8 cellular contexts compared by ENCODE assay signal in genomic region chr17:21402166-21402571, GRCh38. TPM values are rescaled to one million over a fixed set of nuclear protein-coding genes. Genes with fewer than 3 reads are reported as not detected.
DNase-seq lines count a peak whose midpoint lies in the region; FAIRE-seq and TF ChIP-seq lines count a peak whose summit lies in the region.
"Not testable (repeated sequence)": the region's sequence is repeated elsewhere in the genome, so short reads cannot be mapped to it uniquely, and the experiment has no call there.

No MANE protein-coding gene starts in this region.

- H3K36me3 ChIP-seq in SK-N-MC (ENCODE audit: insufficient read depth, low read length) = not testable (repeated sequence)

- TF ChIP-seq CTCF in chondrocyte (IDR thresholded peaks at IDR 0.05) = not testable (repeated sequence)

- H3K9ac ChIP-seq in SK-N-MC (ENCODE audit: insufficient read length) = not testable (repeated sequence)

- DNase-seq in COLO829 (ENCODE audit: low spot score) (peak; percentile 17), HTR-8/SVneo (ENCODE audit: insufficient read length, low spot score) (peak; percentile 88), foreskin melanocyte (peak; percentile 30), medulla oblongata (ENCODE audit: extremely low spot score) (peak; percentile 33), pulmonary artery endothelial cell (ENCODE audit: low read depth, low spot score) (peak; percentile 19), urothelium cell line (ENCODE audit: low spot score) (peak; percentile 92)
- DNase-seq in SK-N-MC (ENCODE audit: low read depth, low spot score); chondrocyte (ENCODE audit: low spot score): not testable (repeated sequence)

- not testable (repeated sequence) for H3K4me3 ChIP-seq in SK-N-MC

- H3K4me1 Mint-ChIP-seq in chondrocyte (ENCODE audit: low read depth) = peaks cover 39% of the 10 kb centered on the region

- peak overlapping the region; percentile 26; the same call in 1 of the 2 replicates for H3K27ac ChIP-seq in SK-N-MC

- H3K36me3 Mint-ChIP-seq in chondrocyte (ENCODE audit: low read depth) = not testable (repeated sequence)

- H3K4me3 Mint-ChIP-seq in chondrocyte (ENCODE audit: unreplicated experiment) = peak overlapping the region; percentile 11

- not testable (repeated sequence) for H3K9me3 Mint-ChIP-seq in chondrocyte (ENCODE audit: low read depth)

- peak; percentile 100 for FAIRE-seq in HTR-8/SVneo (lab: Jason Lieb, UNC)
- FAIRE-seq in urothelium cell line (lab: Jason Lieb, UNC) = peak; percentile 100

- not testable (repeated sequence) for H3K27me3 Mint-ChIP-seq in chondrocyte (ENCODE audit: low read depth)

- H3K9me3 ChIP-seq in SK-N-MC (ENCODE audit: low read depth, low read length) = not testable (repeated sequence)

- H3K27ac Mint-ChIP-seq in chondrocyte (ENCODE audit: unreplicated experiment) = peak overlapping the region; percentile 96

RNA-seq across cellular contexts. Expression of gene KCNJ12, which starts 26.0 kb away (rescaled TPM):
- 2.2 to 2.8 TPM (median 2.5 TPM) in 3 replicates for total RNA-seq in chondrocyte
- 0.81 and 3.3 TPM in 2 replicates for total RNA-seq in pulmonary artery endothelial cell
